Comparison of ENCODE assay signal across 2 cellular contexts in the genomic region with DNA sequence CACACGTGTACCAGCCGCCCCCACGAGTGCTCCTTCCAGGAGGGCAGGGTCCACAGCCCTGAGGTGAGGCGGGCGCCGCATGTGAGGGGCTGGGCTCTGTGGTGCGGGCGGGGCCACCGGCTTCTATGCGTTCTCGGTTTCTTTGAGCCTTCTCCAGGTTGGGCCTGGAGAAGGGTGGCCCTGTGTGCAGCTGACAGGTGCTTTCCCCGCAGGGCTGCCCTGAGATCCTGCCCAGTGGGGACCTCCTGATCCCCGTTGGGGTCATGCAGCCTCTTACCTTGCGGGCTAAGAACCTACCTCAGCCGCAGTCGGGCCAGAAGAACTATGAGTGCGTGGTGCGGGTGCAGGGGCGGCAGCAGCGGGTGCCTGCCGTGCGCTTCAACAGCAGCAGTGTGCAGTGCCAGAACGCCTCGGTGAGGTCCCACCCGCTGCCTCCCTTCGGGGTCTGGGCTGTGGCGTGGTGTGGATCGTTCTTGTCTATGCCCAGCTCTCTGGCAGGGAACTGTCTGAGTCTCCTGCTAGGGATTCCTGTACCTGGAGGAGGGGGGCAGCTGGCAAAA.
A peak's percentile ranks its signal among the peaks of the same experiment; 100 is the strongest.
TF ChIP-seq lines count a peak whose summit lies in the region.

No MANE protein-coding gene starts in this region.

TF ChIP-seq in HEK293, 187 proteins besides CTCF, POLR2A, EP300 and RAD21:
- TF ChIP-seq ZNF600 (tag by site-specific recombination; IDR thresholded peaks at IDR 0.05) (0 out of 2 replicates have a peak, but pooled peaks have one; percentile 36), ZNF658 (tag by site-specific recombination; IDR thresholded peaks at IDR 0.05) (no peak), ZNF629 (tag by site-specific recombination; IDR thresholded peaks at IDR 0.05) (no peak)

TF ChIP-seq in IMR-90, 13 proteins besides CTCF, POLR2A, EP300 and RAD21:
- TF ChIP-seq FOS (IDR thresholded peaks at IDR 0.05; ENCODE audit: low read depth, low read length): no peak
